In the genomic region with DNA sequence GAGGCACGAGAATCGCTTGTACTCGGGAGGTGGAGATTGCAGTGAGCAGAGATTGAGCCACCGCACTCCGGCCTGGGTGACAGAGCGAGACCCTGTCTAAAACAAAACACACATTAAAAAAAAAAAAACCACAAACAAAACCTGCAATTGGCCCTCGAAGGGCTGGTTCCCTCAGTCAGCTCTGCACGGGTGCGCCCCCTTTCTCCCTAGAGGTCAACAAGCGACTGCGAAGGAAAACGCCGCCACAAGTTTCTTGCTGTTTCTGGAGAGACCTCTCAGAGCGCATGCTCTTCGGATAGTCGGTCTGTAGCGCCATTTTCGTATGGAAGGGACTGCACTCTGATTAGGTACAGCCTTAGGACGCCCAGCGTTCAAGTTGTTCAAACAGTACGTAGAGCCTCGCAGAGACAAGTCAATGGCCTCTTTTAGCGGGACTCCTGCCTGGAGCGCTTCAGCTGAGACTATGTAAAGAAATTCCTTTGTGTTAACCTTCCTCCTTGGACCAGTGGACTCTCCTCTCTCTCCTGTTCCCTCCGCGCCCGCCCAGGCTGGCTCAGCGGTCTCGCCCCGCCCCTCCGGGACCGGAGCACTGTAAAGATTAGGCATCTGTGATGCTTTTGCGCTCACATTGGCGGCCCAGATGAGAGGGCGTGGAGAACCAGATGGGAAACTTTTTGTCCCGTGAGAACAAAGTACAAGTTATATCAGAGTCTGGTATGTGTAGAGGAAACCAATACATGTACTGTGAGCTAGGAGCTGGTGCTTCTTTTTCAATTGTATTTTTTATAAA, we compare ENCODE assay signal across 8 cellular contexts. TPM values are rescaled to one million over a fixed set of nuclear protein-coding genes. Genes with fewer than 3 reads are reported as not detected.
DNase-seq lines count a peak whose midpoint lies in the region; ATAC-seq, FAIRE-seq and TF ChIP-seq lines count a peak whose summit lies in the region.

No MANE protein-coding gene starts in this region.

- TF ChIP-seq RAD21 in HepG2 (CRISPR knock-in tag; IDR thresholded peaks at IDR 0.05): no peak

- WGBS in HepG2 (ENCODE audit: low lambda C conversion rate): 1% methylated on average over 30 of the region's 36 CpGs

- FAIRE-seq in HepG2 (lab: Jason Lieb, UNC): peak; percentile 76

- TF ChIP-seq CTCF in CD14-positive monocyte (IDR thresholded peaks at IDR 0.05) (peak; percentile 41), HepG2 (CRISPR knock-in tag; IDR thresholded peaks at IDR 0.05) (peak; percentile 68)

- no peaks in the 10 kb centered on the region for H3K36me3 ChIP-seq in HepG2 (replicated peaks in 1 of 2; ENCODE audit: control insufficient read depth in 1 of 2, insufficient read depth in 2 of 2, low read length in 2 of 2)

- H3K4me1 Mint-ChIP-seq in CD14-positive monocyte: peaks cover 44% of the 10 kb centered on the region
- H3K4me1 Mint-ChIP-seq in activated CD4-positive, alpha-beta T cell treated with anti-CD3 and anti-CD28 coated beads, Interleukin-2, amount 10 ng/mL, durations not matched to agents 7 days and 5 days: peaks cover 33% of the 10 kb centered on the region

- CTCF ChIA-PET in activated CD4-positive, alpha-beta T cell treated with anti-CD3 and anti-CD28 coated beads, Interleukin-2, amount 10 ng/mL, durations not matched to agents 7 days and 5 days (lab: Charles Lee): interaction anchor here (0.7 to 3.5 kb wide), 6 partner anchors 14 to 108 kb away, joined by 3 to 11 read pairs (median 4); a partner anchor contains a TSS
- CTCF ChIA-PET in HepG2 (lab: Yijun Ruan, JAX; ENCODE audit: low intra/inter-chr PET ratio, low total read pairs): no interaction called here

- peaks cover 11 to 13% of the 10 kb centered on the region in 2 donors for H3K36me3 Mint-ChIP-seq in CD14-positive monocyte
- peaks cover 33% of the 10 kb centered on the region for H3K36me3 Mint-ChIP-seq in activated CD4-positive, alpha-beta T cell treated with anti-CD3 and anti-CD28 coated beads, Interleukin-2, amount 10 ng/mL, durations not matched to agents 7 days and 5 days (ENCODE audit: low read depth)

- BruUV-seq in HepG2 (replicated peaks; lab: Mats Ljungman, UMichigan): TSS peak; percentile 92

- peak overlapping the region; percentile 85 to 94 (median 89) for H3K4me3 ChIP-seq in HepG2 (replicated peaks in 1 of 3; ENCODE audit: insufficient read depth in 1 of 3, low read depth in 2 of 3, low read length in 3 of 3)

- DNase-seq in CD14-positive monocyte (ENCODE audit: low spot score) (peak; percentile 69), NCI-H526 treated with DMSO at 0.1 percent for 48 hours (lab: John Stamatoyannopoulos, UW) (peak; percentile 94), dermis blood vessel endothelial cell (peak; percentile 95), HepG2 (ENCODE audit: low spot score) (peak; percentile 93)
- peak; percentile 90 for DNase-seq in activated CD4-positive, alpha-beta T cell treated with anti-CD3 and anti-CD28 coated beads, Interleukin-2, amount 10 ng/mL, durations not matched to agents 7 days and 5 days
- peak; percentile 81 to 84 for DNase-seq in stimulated activated CD4-positive, alpha-beta T cell treated with anti-CD3 and anti-CD28 coated beads, Interleukin-2, amount 100 ng/mL, for 48 hours

- ATAC-seq in GM19328 (IDR thresholded peaks at IDR 0.05; ENCODE audit: unreplicated experiment) (peak; percentile 54), HG03469 (IDR thresholded peaks at IDR 0.05; ENCODE audit: unreplicated experiment) (peak; percentile 55), HepG2 (peak; percentile 79)

- TF ChIP-seq POLR2A in HepG2 (IDR thresholded peaks at IDR 0.05; ENCODE audit: insufficient read depth in 1 of 2, low read depth in 2 of 2, low read length in 2 of 2): peak; percentile 58 to 87

- in situ Hi-C loops in HepG2 (cut with HindIII; ENCODE audit: extremely low pct_ligation_motif_present, low pct_unique_long_range_greater_than_20kb): loop anchor here (5.0 kb wide), 1 partner anchor 84 kb away; a partner anchor contains a TSS

- H3K4me3 Mint-ChIP-seq in CD14-positive monocyte: peak overlapping the region; percentile 98
- H3K4me3 Mint-ChIP-seq in activated CD4-positive, alpha-beta T cell treated with anti-CD3 and anti-CD28 coated beads, Interleukin-2, amount 10 ng/mL, durations not matched to agents 7 days and 5 days: peak overlapping the region; percentile 91

- no peaks in the 10 kb centered on the region for H3K9me3 ChIP-seq in HepG2 (ENCODE audit: low read length)

- H3K27ac ChIP-seq in HepG2 (ENCODE audit: extremely low read length, insufficient read depth, low read length): peak overlapping the region; percentile 95

- peaks cover 9% of the 10 kb centered on the region for H3K79me2 ChIP-seq in HepG2 (ENCODE audit: insufficient read depth, low read length)

- peaks cover 44% of the 10 kb centered on the region for H3K4me1 ChIP-seq in HepG2 (ENCODE audit: insufficient read depth, low read length)

- peak overlapping the region; percentile 89 for H3K4me2 ChIP-seq in HepG2 (ENCODE audit: low read depth, low read length)

- peak overlapping the region; percentile 80 for H3K9ac ChIP-seq in HepG2 (ENCODE audit: insufficient read depth, low read depth, low read length)

- TF ChIP-seq EP300 in HepG2 (IDR thresholded peaks at IDR 0.05; ENCODE audit: low read depth in 2 of 2, low read length in 2 of 2) (no peak), HepG2 (CRISPR knock-in tag; IDR thresholded peaks at IDR 0.05; ENCODE audit: borderline replicate concordance) (no peak)

- POLR2A ChIA-PET in activated CD4-positive, alpha-beta T cell treated with anti-CD3 and anti-CD28 coated beads, Interleukin-2, amount 10 ng/mL, durations not matched to agents 7 days and 5 days (lab: Charles Lee): no interaction called here
- POLR2A ChIA-PET in HepG2 (lab: Yijun Ruan, JAX): interaction anchor here (1.4 to 2.0 kb wide), 2 partner anchors 9 to 85 kb away, joined by 4 to 13 read pairs; a partner anchor contains a TSS

- H3K27me3 ChIP-seq in HepG2 (ENCODE audit: control insufficient read depth in 1 of 2, insufficient read depth in 2 of 2, low read length in 2 of 2): no peaks in the 10 kb centered on the region; a peak in 1 of 5 replicates

- H3K27ac Mint-ChIP-seq in CD14-positive monocyte: peak overlapping the region; percentile 81 to 97 (median 94)
- peak overlapping the region; percentile 97 for H3K27ac Mint-ChIP-seq in activated CD4-positive, alpha-beta T cell treated with anti-CD3 and anti-CD28 coated beads, Interleukin-2, amount 10 ng/mL, durations not matched to agents 7 days and 5 days

- peaks cover 0 to 2% (median 0%) of the 10 kb centered on the region in 7 donors for H3K9me3 Mint-ChIP-seq in CD14-positive monocyte
- no peaks in the 10 kb centered on the region for H3K9me3 Mint-ChIP-seq in activated CD4-positive, alpha-beta T cell treated with anti-CD3 and anti-CD28 coated beads, Interleukin-2, amount 10 ng/mL, durations not matched to agents 7 days and 5 days

- H4K20me1 ChIP-seq in HepG2 (ENCODE audit: insufficient read depth, low read length): no peaks in the 10 kb centered on the region

- H2AFZ ChIP-seq in HepG2 (ENCODE audit: low read length): peak overlapping the region; percentile 97

- H3K27me3 Mint-ChIP-seq in CD14-positive monocyte (ENCODE audit: low read depth in 3 of 3): peaks cover 0 to 6% (median 0%) of the 10 kb centered on the region in 3 donors
- H3K27me3 Mint-ChIP-seq in activated CD4-positive, alpha-beta T cell treated with anti-CD3 and anti-CD28 coated beads, Interleukin-2, amount 10 ng/mL, durations not matched to agents 7 days and 5 days: no peaks in the 10 kb centered on the region

- intact Hi-C loops in CD14-positive monocyte (cut with micrococcal nuclease) (loop anchor here (5.0 to 10.0 kb wide), 2 partner anchors 84 to 86 kb away; a partner anchor contains a TSS), HepG2 (cut with micrococcal nuclease; ENCODE audit: unreplicated experiment) (loop anchor here (5.0 to 10.0 kb wide), 6 partner anchors 99 to 594 kb away; a partner anchor contains a TSS)

TF ChIP-seq in HepG2, 621 proteins besides CTCF, POLR2A, EP300 and RAD21 (continues in another document):
- peak; percentile 30 for TF ChIP-seq STAG1 (CRISPR knock-in tag; IDR thresholded peaks at IDR 0.05)
- peak; percentile 55; the same call in 1 of the 2 replicates for TF ChIP-seq TBX2 (CRISPR knock-in tag; IDR thresholded peaks at IDR 0.05; ENCODE audit: borderline replicate concordance)
- TF ChIP-seq SOX5 (CRISPR knock-in tag; IDR thresholded peaks at IDR 0.05; ENCODE audit: borderline replicate concordance): no peak; the same call in 1 of the 2 replicates
- no peak for TF ChIP-seq SMAD1 (CRISPR knock-in tag; IDR thresholded peaks at IDR 0.05; ENCODE audit: borderline replicate concordance, low read depth)
- no peak for TF ChIP-seq ZNF746 (CRISPR knock-in tag; IDR thresholded peaks at IDR 0.05)
- TF ChIP-seq ZNF292 (CRISPR knock-in tag; IDR thresholded peaks at IDR 0.05; ENCODE audit: borderline replicate concordance, low read depth): no peak; the same call in none of the 2 replicates

RNA-seq across cellular contexts. Expression of a gene that starts 1.0 kb away (rescaled TPM):
- polyA plus RNA-seq in CD14-positive monocyte (1 to 10 TPM; 4.2 to 6.1 TPM), HepG2 (2011; rRNA removed) (2.4 and 2.8 TPM in 2 replicates)
- 10 to 100 TPM; 39.9 to 43.3 TPM for total RNA-seq in activated CD4-positive, alpha-beta T cell treated with anti-CD3 and anti-CD28 coated beads, Interleukin-2, amount 10 ng/mL, durations not matched to agents 7 days and 5 days
- total RNA-seq in dermis blood vessel endothelial cell (13.1 and 20.6 TPM in 2 replicates), HepG2 (2016; rRNA removed; fragmentation: Illumina TruSeq; extraction: Trizol) (3.3 and 4.9 TPM in 2 replicates)
- total RNA-seq in HepG2 (2016; cell fraction: cytosol; rRNA removed; fragmentation: Illumina TruSeq; extraction: Trizol; ENCODE audit: low read depth): 1.9 and 2.0 TPM in 2 replicates
- 2.9 and 4.9 TPM in 2 replicates for total RNA-seq in HepG2 (2016; cell fraction: insoluble cytoplasmic fraction; rRNA removed; fragmentation: Illumina TruSeq; extraction: Trizol)
- 1.7 and 2.1 TPM in 2 replicates for total RNA-seq in HepG2 (2016; cell fraction: membrane; rRNA removed; fragmentation: Illumina TruSeq; extraction: Trizol)
- total RNA-seq in HepG2 (2016; cell fraction: nucleus; rRNA removed; fragmentation: Illumina TruSeq; extraction: Trizol): 11.3 and 12.9 TPM in 2 replicates
- polyA plus RNA-seq in HepG2 (2011; cell fraction: cytosol; rRNA removed): 1.4 and 1.9 TPM in 2 replicates
- polyA plus RNA-seq in HepG2 (2011; cell fraction: nucleus; rRNA removed): 3.7 TPM in 2 replicates
- 1.8 and 2.5 TPM in 2 replicates for polyA plus RNA-seq in HepG2 (2012)
- polyA plus RNA-seq in HepG2 (2016; cell fraction: cytosol; fragmentation: Illumina TruSeq; extraction: Trizol; ENCODE audit: low read depth): 0.10 and 0.17 TPM in 2 replicates
- 2.7 and 3.1 TPM in 2 replicates for polyA plus RNA-seq in HepG2 (2016; cell fraction: insoluble cytoplasmic fraction; fragmentation: Illumina TruSeq; extraction: Trizol; ENCODE audit: low read depth)
- 0.52 and 0.74 TPM in 2 replicates for polyA plus RNA-seq in HepG2 (2016; cell fraction: membrane; fragmentation: Illumina TruSeq; extraction: Trizol; ENCODE audit: low read depth)
- polyA plus RNA-seq in HepG2 (2016; cell fraction: nucleus; fragmentation: Illumina TruSeq; extraction: Trizol; ENCODE audit: insufficient read depth, low read depth): 4.3 and 5.8 TPM in 2 replicates
- polyA minus RNA-seq in HepG2 (2011; rRNA and poly(A)+ RNA removed; ENCODE audit: low replicate concordance): 1.9 and 2.2 TPM in 2 replicates
- 3.2 and 4.2 TPM in 2 replicates for polyA minus RNA-seq in HepG2 (2011; cell fraction: cytosol; rRNA and poly(A)+ RNA removed)
- polyA minus RNA-seq in HepG2 (2011; cell fraction: nucleus; rRNA and poly(A)+ RNA removed): 27.4 and 27.6 TPM in 2 replicates

Comparison
In these comparisons a context has a peak if more than half of its experiments do, and no peak if none do; other contexts are left out.
1. Peak in every context shown above with its lines: DNase-seq, ATAC-seq, H3K4me3 ChIP-seq and H3K27ac ChIP-seq.